In the genomic region with DNA sequence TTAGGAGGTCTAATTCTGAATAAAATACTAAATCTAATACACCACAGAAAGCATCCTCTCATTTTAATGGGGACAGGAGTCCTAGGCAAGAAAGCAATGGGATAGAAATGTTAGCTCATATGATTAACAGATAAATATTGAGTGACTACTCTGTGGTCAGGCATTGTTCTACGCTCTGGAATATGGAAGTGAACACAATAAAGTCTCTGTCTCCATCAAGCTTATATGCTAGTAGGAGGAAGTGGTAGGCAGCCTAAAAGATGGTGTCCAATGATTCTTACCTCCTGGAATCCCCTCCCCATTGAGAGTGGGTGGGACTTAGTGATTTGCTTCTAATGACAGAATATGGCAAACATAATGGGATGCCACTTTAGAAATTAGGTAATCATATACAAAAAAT, we compare ENCODE assay signal across 10 cellular contexts.
"Had no signal": no experiment of that assay in that cellular context is flagged by ENCODE, and none has a peak within 500 bp of the region (broad histone marks: within the 10 kb centered on the region; RNA-seq: fewer than 3 reads in every experiment).

No MANE protein-coding gene starts in this region.

- H3K36me3 ChIP-seq: HAP-1 had no signal

- ATAC-seq: HCT116, HepG2 had no signal

- H3K4me3 Mint-ChIP-seq: HFFc6 had no signal

- H3K27ac ChIP-seq: GM23248, KMS-11 had no signal

- H3K4me1 Mint-ChIP-seq: IgD-negative memory B cell had no signal

- H3K9me3 ChIP-seq: HAP-1 had no signal

- H3K36me3 Mint-ChIP-seq: IgD-negative memory B cell had no signal

- H3K27ac Mint-ChIP-seq: HFFc6, IgD-negative memory B cell had no signal

- H3K9me3 Mint-ChIP-seq: IgD-negative memory B cell had no signal

- H2AFZ ChIP-seq: GM23248 had no signal

- H3K4me3 ChIP-seq: GM23248, HAP-1 had no signal

- H3K4me2 ChIP-seq: KMS-11 had no signal

- DNase-seq: GM23248, GOT3, H7, HFFc6, KBM-7 had no signal

- H3K4me1 ChIP-seq: HAP-1 had no signal

- H3K9ac ChIP-seq: GM23248, KMS-11 had no signal
